ENCODE assay signal across 11 cellular contexts in genomic region chrX:20372533-20372932, GRCh38.
DNase-seq lines count a peak whose midpoint lies in the region; ATAC-seq and TF ChIP-seq lines count a peak whose summit lies in the region.
"Had no signal": no experiment of that assay in that cellular context is flagged by ENCODE, and none has a peak within 500 bp of the region (broad histone marks: within the 10 kb centered on the region; RNA-seq: fewer than 3 reads in every experiment).

No MANE protein-coding gene starts in this region.

- TF ChIP-seq POLR2A in lower leg skin (IDR thresholded peaks at IDR 0.05): no peak

- no peaks in the 10 kb centered on the region; the same call in 1 of the 2 replicates for H3K4me1 ChIP-seq in GM23248 (ENCODE audit: insufficient read depth)
- no peaks in the 10 kb centered on the region for H3K4me1 ChIP-seq in smooth muscle cell (ENCODE audit: low read depth)

- WGBS in GM23248 (ENCODE audit: low coverage in 1 of 2, low lambda C conversion rate in 2 of 2, missing lambda C conversion rate in 2 of 2), 2 experiments: 0% methylated on average over 1 of the region's 1 CpG; no CpG with 5 or more reads in 1 of the 2 experiments
- 31% methylated on average over 1 of the region's 1 CpG for WGBS in smooth muscle cell (ENCODE audit: low lambda C conversion rate)
- 41 to 57% methylated on average over 1 of the region's 1 CpG for WGBS in lower leg skin, 2 donors

- H3F3A ChIP-seq in GM23248 (ENCODE audit: insufficient read depth) (no peaks in the 10 kb centered on the region), smooth muscle cell (ENCODE audit: low read depth) (no peaks in the 10 kb centered on the region)

- H3K9me3 ChIP-seq in GM23248 (ENCODE audit: low read depth): no peaks in the 10 kb centered on the region
- no peaks in the 10 kb centered on the region for H3K9me3 ChIP-seq in smooth muscle cell (replicated peaks; ENCODE audit: low read depth)
- H3K9me3 ChIP-seq: thoracic aorta had no signal

- H3K4me3 ChIP-seq in GM23248 (no peak overlapping the region), foreskin fibroblast (ENCODE audit: low read depth in 1 of 2, low read length in 2 of 2) (no peak overlapping the region), smooth muscle cell (no peak overlapping the region), lower leg skin (ENCODE audit: low read depth, poor library complexity, severe bottlenecking) (no peak overlapping the region)
- H3K4me3 ChIP-seq: cardiac muscle cell, thoracic aorta had no signal

- no peak overlapping the region for H3K9ac ChIP-seq in GM23248
- no peak overlapping the region for H3K9ac ChIP-seq in smooth muscle cell (ENCODE audit: low read depth)

- TF ChIP-seq CTCF in foreskin fibroblast (IDR thresholded peaks at IDR 0.05; ENCODE audit: low read depth, low read length) (no peak), smooth muscle cell (IDR thresholded peaks at IDR 0.05; ENCODE audit: borderline replicate concordance, insufficient read depth, poor library complexity, severe bottlenecking) (no peak), lower leg skin (IDR thresholded peaks at IDR 0.05) (no peak)

- H2AFZ ChIP-seq in GM23248 (no peak overlapping the region), smooth muscle cell (ENCODE audit: low read depth) (no peak overlapping the region)

- H3K79me2 ChIP-seq in GM23248 (ENCODE audit: insufficient read depth) (no peaks in the 10 kb centered on the region), smooth muscle cell (ENCODE audit: low read depth) (no peaks in the 10 kb centered on the region)

- no peaks in the 10 kb centered on the region for H3K36me3 ChIP-seq in GM23248 (ENCODE audit: low read depth)
- no peaks in the 10 kb centered on the region for H3K36me3 ChIP-seq in smooth muscle cell (ENCODE audit: low read depth)
- H3K36me3 ChIP-seq: cardiac muscle cell, thoracic aorta had no signal

- H4K20me1 ChIP-seq in GM23248 (ENCODE audit: insufficient read depth): no peaks in the 10 kb centered on the region
- H4K20me1 ChIP-seq in smooth muscle cell (ENCODE audit: low read depth): no peaks in the 10 kb centered on the region

- intact Hi-C loops in lower leg skin (cut with DNase I; ENCODE audit: low total_unique reads): no loop called here

- H3K27ac ChIP-seq in GM23248: no peak overlapping the region
- H3K27ac ChIP-seq in smooth muscle cell (ENCODE audit: low read depth): no peak overlapping the region
- H3K27ac ChIP-seq: cardiac muscle cell, thoracic aorta had no signal

- H3K27me3 ChIP-seq in GM23248 (replicated peaks; ENCODE audit: insufficient read depth): no peaks in the 10 kb centered on the region
- no peaks in the 10 kb centered on the region for H3K27me3 ChIP-seq in smooth muscle cell (ENCODE audit: low read depth)
- H3K27me3 ChIP-seq: cardiac muscle cell had no signal

- DNase-seq in GM23248: peak; percentile 63
- DNase-seq in foreskin fibroblast: peak; percentile 15 to 32
- DNase-seq in smooth muscle cell (lab: John Stamatoyannopoulos, UW; ENCODE audit: unreplicated experiment): no peak
- no peak for DNase-seq in lower leg skin (ENCODE audit: low spot score in 2 of 2)
- DNase-seq: effector memory CD8-positive, alpha-beta T cell; NCI-H1092 treated with DMSO at 0.1 percent for 48 hours had no signal

- in situ Hi-C loops in GM23248 (cut with MboI): no loop called here

- H3K9me2 ChIP-seq in GM23248 (ENCODE audit: insufficient read depth): no peaks in the 10 kb centered on the region

- no peak overlapping the region for H3K4me2 ChIP-seq in GM23248 (ENCODE audit: unreplicated experiment)
- peak overlapping the region; percentile 44 for H3K4me2 ChIP-seq in smooth muscle cell

- peak; percentile 60; the same call in 2 of the 3 replicates for ATAC-seq in SK-N-SH treated with all-trans-retinoic acid at 6 μM for 48 hours
- no peak for ATAC-seq in GM21423 (IDR thresholded peaks at IDR 0.05; ENCODE audit: unreplicated experiment)
- ATAC-seq in GM21360 (IDR thresholded peaks at IDR 0.05; ENCODE audit: unreplicated experiment): no peak
- ATAC-seq: effector memory CD8-positive, alpha-beta T cell had no signal

TF ChIP-seq in SK-N-SH treated with all-trans-retinoic acid at 6 μM for 48 hours, 23 proteins besides CTCF, POLR2A, EP300 and RAD21 (continues in another document):
- TF ChIP-seq OSR1 (CRISPR knock-in tag; IDR thresholded peaks at IDR 0.05): no peak
- no peak for TF ChIP-seq ZNF565 (CRISPR knock-in tag; conservative IDR thresholded peaks at IDR 0.05; ENCODE audit: low read depth)
- TF ChIP-seq CSDC2 (CRISPR knock-in tag; IDR thresholded peaks at IDR 0.05): no peak
- no peak for TF ChIP-seq BACH2 (CRISPR knock-in tag; IDR thresholded peaks at IDR 0.05; ENCODE audit: borderline replicate concordance)
- TF ChIP-seq RARB (CRISPR knock-in tag; IDR thresholded peaks at IDR 0.05): no peak
- no peak for TF ChIP-seq ISL1 (CRISPR knock-in tag; IDR thresholded peaks at IDR 0.05)
- no peak for TF ChIP-seq GLIS3 (CRISPR knock-in tag; IDR thresholded peaks at IDR 0.05)
- no peak for TF ChIP-seq TCF4 (CRISPR knock-in tag; IDR thresholded peaks at IDR 0.05; ENCODE audit: borderline replicate concordance)
- no peak for TF ChIP-seq TOX (CRISPR knock-in tag; IDR thresholded peaks at IDR 0.05; ENCODE audit: borderline replicate concordance)
- TF ChIP-seq PATZ1 (CRISPR knock-in tag; IDR thresholded peaks at IDR 0.05; ENCODE audit: borderline replicate concordance): no peak
- no peak for TF ChIP-seq CREB5 (CRISPR knock-in tag; IDR thresholded peaks at IDR 0.05; ENCODE audit: low read depth)
- TF ChIP-seq ZNF8 (CRISPR knock-in tag; IDR thresholded peaks at IDR 0.05): no peak
- no peak for TF ChIP-seq TSHZ2 (CRISPR knock-in tag; IDR thresholded peaks at IDR 0.05)
- no peak for TF ChIP-seq ZNF70 (CRISPR knock-in tag; IDR thresholded peaks at IDR 0.05)
- no peak for TF ChIP-seq PPARA (CRISPR knock-in tag; IDR thresholded peaks at IDR 0.05; ENCODE audit: borderline replicate concordance)
- no peak for TF ChIP-seq SNAI2 (CRISPR knock-in tag; IDR thresholded peaks at IDR 0.05)
- TF ChIP-seq ESRRG (CRISPR knock-in tag; IDR thresholded peaks at IDR 0.05): no peak
- no peak for TF ChIP-seq ZFP3 (CRISPR knock-in tag; IDR thresholded peaks at IDR 0.05)

Comparison
In these comparisons a context has a peak if more than half of its experiments do, and no peak if none do; other contexts are left out.
1. DNase-seq: peak in GM23248 (single experiment) and foreskin fibroblast (2 of 2); none in smooth muscle cell (single experiment) and lower leg skin (0 of 2).